Comparison of ENCODE assay signal across 8 cellular contexts in the genomic region with DNA sequence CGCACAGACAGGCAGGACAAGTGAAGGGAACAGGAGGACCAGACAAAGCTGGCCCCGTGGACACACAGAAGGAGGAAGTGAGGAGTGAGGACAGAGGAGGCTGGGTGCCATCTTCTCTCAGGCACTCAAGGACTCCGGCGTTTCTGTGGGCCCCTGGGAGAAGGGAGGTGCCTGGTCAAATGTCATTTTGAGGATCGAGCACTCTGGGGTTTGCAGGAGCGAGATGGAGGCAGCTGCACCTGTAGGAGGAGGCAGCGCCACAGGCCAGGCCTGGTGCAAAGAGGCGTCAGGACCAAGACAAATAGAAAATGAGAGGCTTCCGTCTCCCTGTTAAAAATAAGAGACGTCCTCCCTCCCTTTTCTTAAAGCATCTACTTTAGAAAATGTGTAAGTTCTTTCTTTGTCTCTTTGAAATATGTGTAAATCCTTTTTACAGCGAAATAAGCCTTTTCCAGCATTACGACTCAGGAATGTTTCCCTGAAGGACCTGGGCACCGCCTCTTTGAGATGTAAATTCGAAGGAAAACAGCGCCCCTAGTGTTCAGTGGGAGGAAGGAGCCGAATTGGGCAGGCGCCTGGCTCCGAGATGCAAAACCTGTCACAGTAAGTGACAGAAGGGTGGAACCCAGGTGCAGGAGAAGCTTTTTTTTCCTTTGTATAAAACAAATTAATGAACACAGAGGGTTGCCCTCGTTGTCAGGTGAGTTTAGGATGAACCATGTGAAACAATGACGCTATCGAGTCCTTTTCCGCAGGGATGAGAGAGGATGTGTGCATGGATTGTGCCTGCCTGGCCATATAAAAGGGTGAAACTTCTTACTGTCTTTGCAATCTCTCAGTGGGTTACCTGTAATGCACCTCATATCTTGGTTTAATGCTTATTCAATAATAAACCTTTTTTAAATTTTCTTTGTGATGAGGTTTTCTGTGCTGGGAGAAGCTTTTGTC. TPM values are rescaled to one million over a fixed set of nuclear protein-coding genes. Genes with fewer than 3 reads are reported as not detected.
DNase-seq lines count a peak whose midpoint lies in the region; ATAC-seq and TF ChIP-seq lines count a peak whose summit lies in the region.

No MANE protein-coding gene starts in this region.

- peak; percentile 78 for TF ChIP-seq CTCF in fibroblast of mammary gland (conservative IDR thresholded peaks at IDR 0.05; ENCODE audit: control insufficient read depth, insufficient read depth, low read depth, low read length)

- peak; percentile 41 for DNase-seq in stimulated activated CD4-positive, alpha-beta T cell treated with anti-CD3 and anti-CD28 coated beads, Interleukin-15, amount 100 ng/mL, for 24 hours
- DNase-seq in stimulated activated CD4-positive, alpha-beta T cell treated with anti-CD3 and anti-CD28 coated beads, Interleukin-4, amount 100 ng/mL, for 4 hours = no peak
- peak; percentile 31 for DNase-seq in HT1080 (ENCODE audit: low read depth)
- DNase-seq in SW480 (ENCODE audit: low spot score) = peak; percentile 36
- peak; percentile 39 for DNase-seq in fibroblast of mammary gland (ENCODE audit: low read depth)
- DNase-seq in pons (ENCODE audit: low spot score) = peak; percentile 41

- no peak overlapping the region for H3K4me3 ChIP-seq in fibroblast of mammary gland (ENCODE audit: control insufficient read depth, low read depth, low read length)

- ATAC-seq in HG03460 (IDR thresholded peaks at IDR 0.05; ENCODE audit: unreplicated experiment) (no peak), HG02798 (IDR thresholded peaks at IDR 0.05; ENCODE audit: poor library complexity, unreplicated experiment) (no peak)

RNA-seq across cellular contexts. Expression of a gene that starts 1.4 kb away (rescaled TPM):
- total RNA-seq in HT1080 (2014; rRNA removed; shearing (Covaris generic)) = not detected in 2 replicates
- polyA plus RNA-seq in HT1080 (2015; cell fraction: cytosol; rRNA removed) = not detected in 2 replicates
- polyA plus RNA-seq in HT1080 (2015; cell fraction: nucleus; rRNA removed) = not detected in 2 replicates

Comparison
In these comparisons a context has a peak if more than half of its experiments do, and no peak if none do; other contexts are left out.
1. DNase-seq: peak in stimulated activated CD4-positive, alpha-beta T cell treated with anti-CD3 and anti-CD28 coated beads, Interleukin-15, amount 100 ng/mL, for 24 hours (single experiment), HT1080 (single experiment), SW480 (single experiment), fibroblast of mammary gland (single experiment) and pons (single experiment); none in stimulated activated CD4-positive, alpha-beta T cell treated with anti-CD3 and anti-CD28 coated beads, Interleukin-4, amount 100 ng/mL, for 4 hours (0 of 2).